ENCODE assay signal across 1 cellular context in the genomic region with DNA sequence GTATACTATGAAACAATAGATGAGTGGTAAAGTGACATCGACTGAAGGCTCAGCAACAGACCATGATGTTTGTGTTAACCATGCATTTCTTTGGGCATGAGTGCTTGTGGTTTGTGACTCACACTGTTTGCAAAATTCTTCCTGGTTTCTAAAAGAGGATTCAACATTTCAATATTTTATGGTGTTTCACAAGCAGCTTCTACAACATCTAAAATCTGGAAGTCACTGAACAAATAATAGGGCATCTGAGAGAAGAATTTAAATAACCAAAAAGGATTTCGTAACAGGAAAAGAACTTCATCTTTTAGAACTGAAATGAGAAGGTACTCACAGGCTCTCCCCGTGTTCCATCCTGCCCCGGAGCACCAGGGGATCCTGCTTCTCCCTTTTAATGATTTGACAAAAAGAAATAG.
TF ChIP-seq lines count a peak whose summit lies in the region.

No MANE protein-coding gene starts in this region.

TF ChIP-seq in endothelial cell of umbilical vein, 7 proteins besides CTCF, POLR2A, EP300 and RAD21:
- peak; percentile 60 for TF ChIP-seq FOS (IDR thresholded peaks at IDR 0.05; ENCODE audit: borderline replicate concordance, insufficient read depth, low read length)
- TF ChIP-seq MYC (IDR thresholded peaks at IDR 0.05; ENCODE audit: low read depth, low read length): no peak
